ENCODE assay signal across 18 cellular contexts in the genomic region with DNA sequence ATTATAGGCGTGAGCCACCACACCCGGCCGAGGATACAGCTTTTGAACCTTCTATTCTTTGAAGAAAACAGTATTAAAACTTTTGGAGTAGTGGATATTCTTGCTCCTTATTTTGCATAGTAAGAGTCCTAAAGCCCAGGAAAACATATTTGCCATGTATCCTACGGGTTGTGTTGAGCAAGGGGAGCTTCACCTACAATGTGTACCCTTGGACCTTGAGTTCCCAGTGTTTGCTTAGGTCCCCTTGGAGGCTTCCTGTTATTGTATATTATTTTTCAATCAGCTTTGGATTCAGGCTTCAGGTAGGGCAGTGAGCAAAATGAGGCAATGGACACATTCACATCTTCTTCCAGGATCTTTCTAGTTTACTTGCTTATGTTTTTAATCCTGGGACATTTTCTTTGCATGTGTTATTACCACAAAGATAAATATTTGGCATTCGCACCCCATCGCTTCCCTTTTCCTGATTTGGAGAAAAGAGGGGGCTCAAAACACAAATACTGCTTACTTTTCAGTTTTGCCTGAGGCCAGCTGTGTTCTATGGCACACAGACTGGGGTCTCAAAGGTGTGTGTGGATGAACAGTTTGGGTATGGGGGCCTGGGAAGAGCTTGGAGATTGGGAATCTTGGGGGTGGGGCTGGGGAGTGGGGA.
A peak's percentile ranks its signal among the peaks of the same experiment; 100 is the strongest.
DNase-seq lines count a peak whose midpoint lies in the region; ATAC-seq, FAIRE-seq and TF ChIP-seq lines count a peak whose summit lies in the region.
"Had no signal": no experiment of that assay in that cellular context is flagged by ENCODE, and none has a peak within 500 bp of the region (broad histone marks: within the 10 kb centered on the region; RNA-seq: fewer than 3 reads in every experiment).

No MANE protein-coding gene starts in this region.

- no peak overlapping the region for H2AK5ac ChIP-seq in trophoblast cell (ENCODE audit: low read length)

- H3K14ac ChIP-seq in trophoblast cell (ENCODE audit: low read length): no peak overlapping the region

- H3K9me3 ChIP-seq in left ventricle myocardium inferior (replicated peaks) (no peaks in the 10 kb centered on the region), esophagus squamous epithelium (no peaks in the 10 kb centered on the region), trophoblast cell (ENCODE audit: insufficient read depth, low read depth, low read length) (no peaks in the 10 kb centered on the region), small intestine (ENCODE audit: control insufficient read depth, low read depth) (no peaks in the 10 kb centered on the region)

- no peak overlapping the region for H3K9ac ChIP-seq in trophoblast cell (ENCODE audit: low read length)

- H4K8ac ChIP-seq in trophoblast cell (ENCODE audit: low read depth, low read length): no peak overlapping the region

- H3K36me3 ChIP-seq in left ventricle myocardium inferior (no peaks in the 10 kb centered on the region), esophagus squamous epithelium (no peaks in the 10 kb centered on the region), trophoblast cell (ENCODE audit: control insufficient read depth in 1 of 2, insufficient read depth in 2 of 2, low read length in 2 of 2) (peaks cover 2 to 3% of the 10 kb centered on the region in 2 experiments), small intestine (ENCODE audit: control insufficient read depth in 2 of 2, insufficient read depth in 2 of 2, low read length in 2 of 2) (no peaks in the 10 kb centered on the region)
- H3K36me3 ChIP-seq: WERI-Rb-1 had no signal

- H2BK5ac ChIP-seq in trophoblast cell (ENCODE audit: low read depth, low read length, poor library complexity): no peak overlapping the region

- H3K4ac ChIP-seq in trophoblast cell (ENCODE audit: low read depth, low read length): peak overlapping the region; percentile 72

- H2AFZ ChIP-seq in trophoblast cell (ENCODE audit: insufficient read depth, low read length, poor library complexity): no peak overlapping the region

- H3K79me1 ChIP-seq in trophoblast cell (ENCODE audit: low read length): peaks cover 5% of the 10 kb centered on the region

- no peak overlapping the region for H2BK12ac ChIP-seq in trophoblast cell (ENCODE audit: low read length)

- intact Hi-C loops in left ventricle myocardium inferior (cut with micrococcal nuclease) (no loop called here), left cardiac atrium (cut with DNase I) (no loop called here), esophagus squamous epithelium (cut with DNase I) (no loop called here)

- H3K27me3 ChIP-seq in left ventricle myocardium inferior (ENCODE audit: low read depth) (no peaks in the 10 kb centered on the region), esophagus squamous epithelium (no peaks in the 10 kb centered on the region), trophoblast cell (ENCODE audit: insufficient read depth, low read length) (no peaks in the 10 kb centered on the region), small intestine (ENCODE audit: control insufficient read depth in 2 of 2, insufficient read depth in 2 of 2, low read length in 2 of 2) (no peaks in the 10 kb centered on the region)

- WGBS in esophagus squamous epithelium, 2 donors: 89 to 91% methylated on average over 6 of the region's 6 CpGs
- no CpG with 5 or more reads among the region's 6 CpGs for WGBS in trophoblast cell (ENCODE audit: extremely low coverage, insufficient coverage, insufficient read length)
- 89 to 97% (median 96%) methylated on average over 6 of the region's 6 CpGs for WGBS in small intestine, 3 donors

- H3K27ac ChIP-seq in left ventricle myocardium inferior (replicated peaks) (peak overlapping the region; percentile 75), esophagus squamous epithelium (peak overlapping the region in 3 of 4 donors; percentile 72 to 84 (median 76)), trophoblast cell (ENCODE audit: low read depth, low read length) (no peak overlapping the region), small intestine (ENCODE audit: low read depth in 1 of 2, low read length in 1 of 2) (peak overlapping the region in 1 of 2 donors; percentile 45)
- H3K27ac ChIP-seq: WERI-Rb-1 had no signal

- H3K4me1 ChIP-seq in left ventricle myocardium inferior: peaks cover 89% of the 10 kb centered on the region
- peaks cover 3 to 68% (median 39%) of the 10 kb centered on the region in 3 donors for H3K4me1 ChIP-seq in esophagus squamous epithelium
- H3K4me1 ChIP-seq in trophoblast cell (ENCODE audit: control insufficient read depth in 1 of 2, insufficient read depth in 2 of 2, low read length in 2 of 2): peaks cover 5 to 31% of the 10 kb centered on the region in 2 experiments
- peaks cover 0 to 18% of the 10 kb centered on the region in 2 donors for H3K4me1 ChIP-seq in small intestine (ENCODE audit: control insufficient read depth in 2 of 2, insufficient read depth in 1 of 2, low read depth in 1 of 2, low read length in 1 of 2)

- H3K4me3 ChIP-seq in left ventricle myocardium inferior: no peak overlapping the region
- H3K4me3 ChIP-seq in esophagus squamous epithelium: no peak overlapping the region
- H3K4me3 ChIP-seq in trophoblast cell (ENCODE audit: low read depth, low read length): no peak overlapping the region
- no peak overlapping the region for H3K4me3 ChIP-seq in small intestine (ENCODE audit: low read depth in 1 of 2, low read length in 2 of 2)

- H3K4me2 ChIP-seq in trophoblast cell (ENCODE audit: low read length): no peak overlapping the region

- TF ChIP-seq CTCF in left ventricle myocardium inferior (IDR thresholded peaks at IDR 0.05; ENCODE audit: borderline replicate concordance): no peak
- no peak for TF ChIP-seq CTCF in esophagus squamous epithelium (IDR thresholded peaks at IDR 0.05)

- no peak overlapping the region for H3K18ac ChIP-seq in trophoblast cell (ENCODE audit: low read length)

- no peak overlapping the region for H4K12ac ChIP-seq in trophoblast cell (ENCODE audit: low read depth, low read length)

- no peak for TF ChIP-seq POLR2A in esophagus squamous epithelium (IDR thresholded peaks at IDR 0.05)

- DNase-seq in left ventricle myocardium inferior: no peak
- DNase-seq in left cardiac atrium: no peak
- DNase-seq in esophagus squamous epithelium (lab: John Stamatoyannopoulos, UW): no peak
- no peak for DNase-seq in trophoblast cell
- DNase-seq in small intestine: no peak
- no peak for DNase-seq in NCI-H2107 treated with DMSO at 0.1 percent for 48 hours (lab: John Stamatoyannopoulos, UW; ENCODE audit: unreplicated experiment)
- DNase-seq: activated CD8-positive, alpha-beta memory T cell treated with anti-CD3 and anti-CD28 coated beads for 24 hours; amniotic stem cell; CD4-positive, CD25-positive, alpha-beta regulatory T cell; MM.1S; NCI-H2029 treated with DMSO at 0.1 percent for 48 hours; WERI-Rb-1 had no signal

- H2BK120ac ChIP-seq in trophoblast cell (ENCODE audit: insufficient read depth, low read length, poor library complexity): peak overlapping the region; percentile 17

- FAIRE-seq in small intestine (lab: Jason Lieb, UNC): no peak
- FAIRE-seq: colon, RCC 7860 had no signal

- no peak overlapping the region for H4K91ac ChIP-seq in trophoblast cell (ENCODE audit: low read depth, low read length)

- ATAC-seq in left cardiac atrium (no peak), GM21360 (IDR thresholded peaks at IDR 0.05; ENCODE audit: unreplicated experiment) (no peak), GM21825 (IDR thresholded peaks at IDR 0.05; ENCODE audit: unreplicated experiment) (no peak)
- ATAC-seq: activated T-helper 17 cell treated with anti-CD3 and anti-CD28 coated beads, Interleukin-2, amount 50 U/mL, for 72 hours; esophagus mucosa had no signal

- no peak overlapping the region for H3K23ac ChIP-seq in trophoblast cell (ENCODE audit: low read length)

- H3K79me2 ChIP-seq in trophoblast cell (ENCODE audit: control insufficient read depth, insufficient read depth, low read length, poor library complexity): peaks cover 2% of the 10 kb centered on the region
